1 cellular context compared by ENCODE assay signal in genomic region chr2:176088937-176089842, GRCh38.
TF ChIP-seq lines count a peak whose summit lies in the region.

No MANE protein-coding gene starts in this region.

TF ChIP-seq in HCT116, 20 proteins besides CTCF, POLR2A, EP300 and RAD21 (continued from another document):
- TF ChIP-seq REST (IDR thresholded peaks at IDR 0.05; ENCODE audit: low read depth) (no peak), CEBPB (IDR thresholded peaks at IDR 0.05; ENCODE audit: low read depth) (no peak), EZH2 (IDR thresholded peaks at IDR 0.05) (no peak), JUND (IDR thresholded peaks at IDR 0.05) (no peak), ATF3 (IDR thresholded peaks at IDR 0.05) (no peak), ZFX (IDR thresholded peaks at IDR 0.05) (no peak), ELF1 (IDR thresholded peaks at IDR 0.05; ENCODE audit: borderline replicate concordance, low read depth) (no peak)
